Comparison of ENCODE assay signal across 8 cellular contexts in the genomic region with DNA sequence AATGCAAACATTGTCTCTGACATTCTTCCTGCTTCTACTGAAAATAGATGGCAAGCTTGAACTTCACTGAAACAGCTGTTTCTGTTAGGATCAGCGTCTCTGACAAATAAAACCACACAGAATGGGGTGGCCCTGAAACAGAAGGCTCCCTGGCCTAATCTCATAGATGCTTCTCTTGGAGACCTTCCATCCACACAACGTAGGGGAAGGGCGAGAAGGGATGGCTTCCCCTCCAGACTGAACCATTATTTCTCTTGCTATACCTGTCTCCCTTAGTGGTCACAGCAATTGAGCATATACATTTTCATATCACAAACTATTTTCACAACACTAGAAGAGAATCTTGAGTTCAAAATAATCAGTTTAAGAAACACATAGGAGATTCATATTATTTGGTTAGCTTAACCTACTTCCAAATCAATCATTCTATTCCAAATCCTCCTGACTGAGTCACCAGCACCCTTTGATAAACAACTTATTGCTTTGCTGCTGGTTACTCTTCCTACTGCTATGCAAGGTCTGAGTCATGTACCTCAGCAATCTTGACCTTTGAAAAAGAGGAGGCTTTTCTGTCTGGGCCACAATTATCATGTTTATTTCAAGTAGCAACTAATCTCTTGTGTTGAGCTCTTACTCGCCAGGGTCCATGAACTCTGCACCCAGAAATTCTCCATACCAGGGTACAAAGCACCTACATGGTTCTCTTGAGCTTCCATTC. TPM values are rescaled to one million over a fixed set of nuclear protein-coding genes. Genes with fewer than 3 reads are reported as not detected.
DNase-seq lines count a peak whose midpoint lies in the region; ATAC-seq, FAIRE-seq and TF ChIP-seq lines count a peak whose summit lies in the region.

No MANE protein-coding gene starts in this region.

- intact Hi-C loops in breast epithelium (cut with DNase I; ENCODE audit: low total_unique reads), result no loop called here

- TF ChIP-seq POLR2A in breast epithelium (IDR thresholded peaks at IDR 0.05) (no peak), GM12892 (IDR thresholded peaks at IDR 0.05; ENCODE audit: low read depth, low read length) (no peak)

- H3K36me3 ChIP-seq in HUES48 (ENCODE audit: control insufficient read depth, insufficient read depth, low read length) (peaks cover 4% of the 10 kb centered on the region; the same call in 1 of the 2 replicates), breast epithelium (no peaks in the 10 kb centered on the region), lung (ENCODE audit: control insufficient read depth in 2 of 2, insufficient read depth in 2 of 2, low read length in 2 of 2) (peaks cover 1 to 4% of the 10 kb centered on the region in 2 donors)

- WGBS in lung, 2 donors, result 69 to 85% methylated on average over 4 of the region's 4 CpGs

- H3K27me3 ChIP-seq in HUES48 (ENCODE audit: control insufficient read depth, insufficient read depth, low read length), result no peaks in the 10 kb centered on the region
- no peaks in the 10 kb centered on the region for H3K27me3 ChIP-seq in breast epithelium
- no peaks in the 10 kb centered on the region for H3K27me3 ChIP-seq in lung (ENCODE audit: control insufficient read depth, insufficient read depth)

- no peak for TF ChIP-seq CTCF in breast epithelium (IDR thresholded peaks at IDR 0.05)
- TF ChIP-seq CTCF in lung (IDR thresholded peaks at IDR 0.05; ENCODE audit: control extremely low read depth, extremely low read depth), result no peak

- H3K4me1 ChIP-seq in HUES48 (ENCODE audit: control insufficient read depth, insufficient read depth, low read length) (peaks cover 25% of the 10 kb centered on the region), breast epithelium (no peaks in the 10 kb centered on the region), lung (ENCODE audit: control insufficient read depth in 2 of 2, insufficient read depth in 2 of 2, low read length in 2 of 2) (peaks cover 1 to 42% of the 10 kb centered on the region in 2 donors)

- DNase-seq in A172 (ENCODE audit: low spot score), result peak; percentile 90
- DNase-seq in breast epithelium (ENCODE audit: low spot score in 2 of 2), result no peak
- no peak for DNase-seq in lung (ENCODE audit: low spot score)
- DNase-seq in GM12892 (ENCODE audit: insufficient read length), result no peak
- no peak for DNase-seq in SW480 (ENCODE audit: low spot score)
- no peak for DNase-seq in germinal center (ENCODE audit: low spot score)

- no peaks in the 10 kb centered on the region for H3K9me3 ChIP-seq in HUES48 (ENCODE audit: control insufficient read depth, insufficient read depth, low read length)
- H3K9me3 ChIP-seq in breast epithelium, result no peaks in the 10 kb centered on the region
- H3K9me3 ChIP-seq in lung (ENCODE audit: control insufficient read depth in 2 of 2, insufficient read depth in 1 of 2, low read length in 1 of 2), result no peaks in the 10 kb centered on the region

- ATAC-seq in lung (ENCODE audit: insufficient read depth, low FRiP score) (peak; percentile 77), HG02642 (IDR thresholded peaks at IDR 0.05; ENCODE audit: poor library complexity, unreplicated experiment) (no peak)

- H3K4me3 ChIP-seq in HUES48 (ENCODE audit: low read depth, low read length) (no peak overlapping the region), breast epithelium (no peak overlapping the region), lung (no peak overlapping the region)

- no peak overlapping the region for H3K9ac ChIP-seq in HUES48 (ENCODE audit: low read depth, low read length)

- H3K27ac ChIP-seq in HUES48 (ENCODE audit: low read depth, low read length) (peak overlapping the region; percentile 83), breast epithelium (peak overlapping the region; percentile 44 to 50), lung (ENCODE audit: low read depth in 1 of 2, low read length in 1 of 2) (peak overlapping the region; percentile 86 to 87)

- no peak for FAIRE-seq in GM12892 (lab: Jason Lieb, UNC)

RNA-seq across cellular contexts. Expression of gene CBLB, which starts 45.5 kb away (rescaled TPM):
- total RNA-seq in A172 (2014; rRNA removed; shearing (Covaris generic)), result 21.1 and 36.6 TPM in 2 replicates
- total RNA-seq in breast epithelium (100 to 1,000 TPM in 1 of 3 donors, 10 to 100 TPM in 2; 57.7 to 107 (median 70.8) TPM), lung (100 to 1,000 TPM in 1 of 2 donors, 10 to 100 TPM in 1; 37.9 to 124 TPM)
- polyA plus RNA-seq in lung, result 10 to 100 TPM in 1 of 2 donors, 1 to 10 TPM in 1; 7.2 to 11.4 TPM
- 12.4 TPM for polyA plus RNA-seq in GM12892 (2012; ENCODE audit: missing spikeins)
